In the genomic region with DNA sequence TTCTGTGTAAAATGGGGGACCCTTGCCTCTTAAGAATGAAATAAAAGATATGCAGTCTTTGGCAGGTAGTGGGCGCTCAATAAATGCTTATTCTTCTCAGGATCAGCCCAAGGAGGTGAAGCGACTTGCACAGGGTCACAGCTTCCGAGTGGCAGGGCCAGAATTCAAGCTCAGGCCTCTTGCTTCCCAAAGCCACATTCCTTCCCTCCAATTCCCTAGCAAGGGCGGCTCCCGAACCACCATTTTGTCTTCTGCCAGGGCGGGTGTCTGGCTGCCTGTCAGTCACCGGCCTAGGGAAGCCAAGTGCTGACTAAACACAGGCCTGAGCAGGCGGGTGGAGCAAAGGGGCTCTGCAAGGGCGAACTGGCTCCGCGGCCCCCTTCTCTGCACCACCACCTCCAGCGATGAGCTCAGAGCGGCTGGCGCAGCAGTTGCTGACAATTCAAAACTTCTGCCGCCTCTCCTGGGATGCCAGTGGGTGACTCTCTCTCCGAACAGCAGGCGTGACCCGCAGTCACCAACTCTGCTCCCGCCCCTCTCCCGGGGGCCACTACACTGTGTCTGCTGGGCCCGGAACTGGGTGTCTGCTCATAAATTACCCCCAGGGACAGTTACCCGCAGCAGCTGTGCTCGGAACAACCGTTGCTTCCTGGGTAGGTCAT, we compare ENCODE assay signal across 8 cellular contexts.
DNase-seq lines count a peak whose midpoint lies in the region; ATAC-seq and TF ChIP-seq lines count a peak whose summit lies in the region.

No MANE protein-coding gene starts in this region.

- no peak overlapping the region for H3K27ac ChIP-seq in DOHH2 (ENCODE audit: low read depth, low read length)
- peak overlapping the region; percentile 69 for H3K27ac ChIP-seq in HUES48 (ENCODE audit: low read depth, low read length)

- H3K9me2 ChIP-seq in DOHH2 (replicated peaks; ENCODE audit: control insufficient read depth, low read length): no peaks in the 10 kb centered on the region

- ATAC-seq in HG02973 (IDR thresholded peaks at IDR 0.05; ENCODE audit: unreplicated experiment): no peak
- ATAC-seq in HG02885 (IDR thresholded peaks at IDR 0.05; ENCODE audit: poor library complexity, unreplicated experiment): no peak

- in situ Hi-C loops in astrocyte of the spinal cord (cut with HindIII; ENCODE audit: low sequenced_read_pairs): no loop called here

- DNase-seq in astrocyte of the spinal cord (ENCODE audit: low read depth, low spot score) (peak; percentile 69), islet precursor cell (peak; percentile 83), NCI-H2171 (lab: John Stamatoyannopoulos, UW) (no peak)
- peak; percentile 24 for DNase-seq in stimulated activated CD4-positive, alpha-beta T cell treated with anti-CD3 and anti-CD28 coated beads, Interleukin-4, amount 100 ng/mL, for 24 hours

- H3K4me1 ChIP-seq in DOHH2 (ENCODE audit: control insufficient read depth, low read length): peaks cover 22% of the 10 kb centered on the region
- H3K4me1 ChIP-seq in HUES48 (ENCODE audit: control insufficient read depth, insufficient read depth, low read length): peaks cover 53% of the 10 kb centered on the region

- no peaks in the 10 kb centered on the region for H4K20me1 ChIP-seq in DOHH2 (ENCODE audit: control insufficient read depth, insufficient read depth, low read depth, low read length)

- H3K4me2 ChIP-seq in DOHH2 (ENCODE audit: low read length): peak overlapping the region; percentile 16

- H3K27me3 ChIP-seq in DOHH2 (ENCODE audit: control insufficient read depth, low read length) (no peaks in the 10 kb centered on the region), HUES48 (ENCODE audit: control insufficient read depth, insufficient read depth, low read length) (no peaks in the 10 kb centered on the region)

- no peaks in the 10 kb centered on the region for H3K79me2 ChIP-seq in DOHH2 (ENCODE audit: control insufficient read depth, low read length)

- H3K9me3 ChIP-seq in DOHH2 (ENCODE audit: control insufficient read depth, insufficient read depth, low read length): no peaks in the 10 kb centered on the region
- H3K9me3 ChIP-seq in HUES48 (ENCODE audit: control insufficient read depth, insufficient read depth, low read length): no peaks in the 10 kb centered on the region

- H3K36me3 ChIP-seq in DOHH2 (ENCODE audit: control insufficient read depth, low read length) (peaks cover 5% of the 10 kb centered on the region; the same call in 1 of the 2 replicates), HUES48 (ENCODE audit: control insufficient read depth, insufficient read depth, low read length) (peaks cover 16% of the 10 kb centered on the region)

- H3K4me3 ChIP-seq in DOHH2 (ENCODE audit: low read length) (no peak overlapping the region), HUES48 (ENCODE audit: low read depth, low read length) (no peak overlapping the region), astrocyte of the spinal cord (ENCODE audit: low read depth, low read length) (no peak overlapping the region)

- H3K9ac ChIP-seq in HUES48 (ENCODE audit: low read depth, low read length): no peak overlapping the region

- TF ChIP-seq CTCF in DOHH2 (IDR thresholded peaks at IDR 0.05; ENCODE audit: low read depth, low read length, poor library complexity, severe bottlenecking) (peak; percentile 66), astrocyte of the spinal cord (IDR thresholded peaks at IDR 0.05; ENCODE audit: low read depth, low read length) (peak; percentile 42)

- H3F3A ChIP-seq in DOHH2 (ENCODE audit: control insufficient read depth, insufficient read depth): 0 out of 2 replicates have a peak, but pooled peaks cover 4% of the 10 kb centered on the region
